In genomic region chr19:5090780-5091575, GRCh38 we compare ENCODE assay signal across 9 cellular contexts.
DNase-seq lines count a peak whose midpoint lies in the region; ATAC-seq and TF ChIP-seq lines count a peak whose summit lies in the region.
"Had no signal": no experiment of that assay in that cellular context is flagged by ENCODE, and none has a peak within 500 bp of the region (broad histone marks: within the 10 kb centered on the region; RNA-seq: fewer than 3 reads in every experiment).

No MANE protein-coding gene starts in this region.

- DNase-seq in Jurkat, Clone E6-1 (ENCODE audit: low read depth, low spot score): peak; percentile 35
- DNase-seq in adrenal gland (peak in 6 of 7 donors; percentile 34 to 88 (median 52)), inferior parietal cortex (ENCODE audit: extremely low spot score) (peak; percentile 63), superior temporal gyrus (ENCODE audit: extremely low spot score) (peak; percentile 59), cortex of kidney (lab: John Stamatoyannopoulos, UW) (no peak), NCI-H748 (lab: John Stamatoyannopoulos, UW; ENCODE audit: unreplicated experiment) (no peak)
- no peak for DNase-seq in stimulated activated CD4-positive, alpha-beta T cell treated with anti-CD3 and anti-CD28 coated beads, Interleukin-2, amount 100 ng/mL, for 48 hours
- DNase-seq: activated B cell treated with CpG ODN at 0.5 μM for 24 hours had no signal

- H3K9me3 ChIP-seq in adrenal gland (replicated peaks in 1 of 3): no peaks in the 10 kb centered on the region

- no peak for ATAC-seq in esophagus mucosa

- H3K27ac ChIP-seq in adrenal gland: peak overlapping the region in 4 of 5 donors; percentile 44 to 86 (median 56)

- TF ChIP-seq POLR2A in adrenal gland (IDR thresholded peaks at IDR 0.05): no peak

- no peak overlapping the region for H3K4me3 ChIP-seq in Jurkat, Clone E6-1 (ENCODE audit: low read length)
- H3K4me3 ChIP-seq in adrenal gland: no peak overlapping the region

- no peak for TF ChIP-seq CTCF in adrenal gland (IDR thresholded peaks at IDR 0.05)

- intact Hi-C loops in adrenal gland (cut with DNase I): no loop called here

- 53 to 66% (median 59%) methylated on average over 14 to 29 of the region's 29 CpGs for WGBS in adrenal gland, 4 donors

- no peaks in the 10 kb centered on the region for H3K27me3 ChIP-seq in adrenal gland

- H3K4me1 ChIP-seq in adrenal gland (replicated peaks in 1 of 2): peaks cover 18 to 32% of the 10 kb centered on the region in 2 donors

- peaks cover 0 to 7% of the 10 kb centered on the region in 2 donors for H3K36me3 ChIP-seq in adrenal gland (replicated peaks in 1 of 2)

Comparison
In these comparisons a context has a peak if more than half of its experiments do, and no peak if none do; other contexts are left out.
1. DNase-seq: peak in Jurkat, Clone E6-1 (single experiment), adrenal gland (6 of 7), inferior parietal cortex (single experiment) and superior temporal gyrus (single experiment); none in cortex of kidney (single experiment), NCI-H748 (single experiment) and stimulated activated CD4-positive, alpha-beta T cell treated with anti-CD3 and anti-CD28 coated beads, Interleukin-2, amount 100 ng/mL, for 48 hours (0 of 2).